12 cellular contexts compared by ENCODE assay signal in genomic region chr14:92660571-92660970, GRCh38.
A peak's percentile ranks its signal among the peaks of the same experiment; 100 is the strongest.
DNase-seq lines count a peak whose midpoint lies in the region; ATAC-seq and TF ChIP-seq lines count a peak whose summit lies in the region.
"Had no signal": no experiment of that assay in that cellular context is flagged by ENCODE, and none has a peak within 500 bp of the region (broad histone marks: within the 10 kb centered on the region; RNA-seq: fewer than 3 reads in every experiment).

No MANE protein-coding gene starts in this region.

- H3K4me1 Mint-ChIP-seq in IgD-negative memory B cell: peaks cover 34 to 64% (median 46%) of the 10 kb centered on the region in 3 donors
- peaks cover 98% of the 10 kb centered on the region for H3K4me1 Mint-ChIP-seq in dendritic cell treated with granulocyte-macrophage colony-stimulating factor and Interleukin-4, amounts not matched to agents 40 ng/mL and 50 ng/mL, for 4 days (ENCODE audit: low read depth)

- peaks cover 84 to 87% of the 10 kb centered on the region in 2 experiments for H3K4me1 ChIP-seq in neutrophil (ENCODE audit: control insufficient read depth in 1 of 2, insufficient read depth in 1 of 2, low read depth in 1 of 2, low read length in 1 of 2)

- ATAC-seq in GM19324 (IDR thresholded peaks at IDR 0.05; ENCODE audit: low FRiP score, unreplicated experiment): no peak
- ATAC-seq: activated CD4-positive, CD25-positive, alpha-beta regulatory T cell treated with anti-CD3 and anti-CD28 coated beads, Interleukin-2, amount 50 U/mL, for 24 hours had no signal

- H3K9me3 Mint-ChIP-seq in IgD-negative memory B cell: no peaks in the 10 kb centered on the region
- no peaks in the 10 kb centered on the region for H3K9me3 Mint-ChIP-seq in dendritic cell treated with granulocyte-macrophage colony-stimulating factor and Interleukin-4, amounts not matched to agents 40 ng/mL and 50 ng/mL, for 4 days

- DNase-seq in iPS-NIHi11 (ENCODE audit: low spot score) (no peak), EL (no peak), OCI-M1 (lab: John Stamatoyannopoulos, UW) (no peak)
- DNase-seq: mesendoderm, ovary had no signal

- peaks cover 21% of the 10 kb centered on the region for H3K36me3 Mint-ChIP-seq in IgD-negative memory B cell
- H3K36me3 Mint-ChIP-seq in dendritic cell treated with granulocyte-macrophage colony-stimulating factor and Interleukin-4, amounts not matched to agents 40 ng/mL and 50 ng/mL, for 4 days (ENCODE audit: low read depth): peaks cover 94% of the 10 kb centered on the region

- H3K27me3 ChIP-seq in neutrophil: no peaks in the 10 kb centered on the region
- H3K27me3 ChIP-seq: cardiac muscle cell, ovary had no signal

- TF ChIP-seq CTCF in C4-2B (conservative IDR thresholded peaks at IDR 0.05) (no peak), neutrophil (IDR thresholded peaks at IDR 0.05) (no peak)

- H3K27ac ChIP-seq in C4-2B (peak overlapping the region; percentile 30; the same call in 1 of the 2 replicates), neutrophil (peak overlapping the region; percentile 100)
- H3K27ac ChIP-seq: cardiac muscle cell, ovary had no signal

- H3K4me3 Mint-ChIP-seq in IgD-negative memory B cell: peak overlapping the region in 1 of 4 donors; percentile 74
- H3K4me3 Mint-ChIP-seq in dendritic cell treated with granulocyte-macrophage colony-stimulating factor and Interleukin-4, amounts not matched to agents 40 ng/mL and 50 ng/mL, for 4 days: no peak overlapping the region

- H3K4me3 ChIP-seq in neutrophil (ENCODE audit: low read depth in 1 of 2, low read length in 1 of 2): peak overlapping the region; percentile 42 to 93
- H3K4me3 ChIP-seq: cardiac muscle cell, ovary had no signal

- intact Hi-C loops in dendritic cell treated with granulocyte-macrophage colony-stimulating factor and Interleukin-4, amounts not matched to agents 40 ng/mL and 50 ng/mL, for 4 days (cut with micrococcal nuclease): no loop called here

- H3K36me3 ChIP-seq in neutrophil: peaks cover 90% of the 10 kb centered on the region
- H3K36me3 ChIP-seq: cardiac muscle cell, ovary had no signal

- no peaks in the 10 kb centered on the region for H3K9me3 ChIP-seq in neutrophil
- H3K9me3 ChIP-seq: ovary had no signal

- H3K27me3 Mint-ChIP-seq in IgD-negative memory B cell: peaks cover 2% of the 10 kb centered on the region
- H3K27me3 Mint-ChIP-seq in dendritic cell treated with granulocyte-macrophage colony-stimulating factor and Interleukin-4, amounts not matched to agents 40 ng/mL and 50 ng/mL, for 4 days: no peaks in the 10 kb centered on the region

- peak overlapping the region in 2 of 3 donors; percentile 31 to 81 for H3K27ac Mint-ChIP-seq in IgD-negative memory B cell
- H3K27ac Mint-ChIP-seq in dendritic cell treated with granulocyte-macrophage colony-stimulating factor and Interleukin-4, amounts not matched to agents 40 ng/mL and 50 ng/mL, for 4 days: peak overlapping the region; percentile 91
